33 cellular contexts compared by ENCODE assay signal in the genomic region with DNA sequence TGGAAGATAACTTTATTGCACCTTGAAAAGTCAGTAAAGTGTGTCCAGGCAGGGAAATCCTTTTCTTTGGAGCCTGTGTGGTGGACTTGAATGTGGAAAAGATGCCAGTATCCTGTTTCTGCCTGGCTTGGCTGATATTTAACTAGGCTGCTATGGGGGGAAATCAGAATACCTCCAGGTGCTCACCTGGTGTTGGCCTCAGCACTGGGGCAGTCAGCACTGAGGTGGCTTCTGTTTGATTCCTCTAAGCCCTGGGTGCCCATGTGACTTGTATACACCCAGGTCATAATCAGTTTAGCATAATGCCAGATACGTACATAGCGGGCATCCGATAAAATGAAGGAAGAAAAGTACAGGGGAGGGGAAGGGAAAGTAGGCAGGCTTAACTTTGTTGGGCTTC. TPM values are rescaled to one million over a fixed set of nuclear protein-coding genes. Genes with fewer than 3 reads are reported as not detected.
"Had no signal": no experiment of that assay in that cellular context is flagged by ENCODE, and none has a peak within 500 bp of the region (broad histone marks: within the 10 kb centered on the region; RNA-seq: fewer than 3 reads in every experiment).

No MANE protein-coding gene starts in this region.

- H3K27ac Mint-ChIP-seq: activated CD4-positive, alpha-beta memory T cell treated with anti-CD3 and anti-CD28 coated beads, Interleukin-2, amount 10 ng/mL, durations not matched to agents 7 days and 5 days; activated CD4-positive, alpha-beta T cell treated with anti-CD3 and anti-CD28 coated beads, Interleukin-2, amount 10 ng/mL, durations not matched to agents 7 days and 5 days; activated naive CD4-positive, alpha-beta T cell treated with anti-CD3 and anti-CD28 coated beads, Interleukin-2, amount 50 U/mL, for 24 hours; activated T-cell treated with anti-CD3 and anti-CD28 coated beads, Interleukin-2, amount 50 U/mL, for 24 hours; activated T-helper 2 cell treated with anti-CD3 and anti-CD28 coated beads, Interferon-gamma antibody, Interleukin-2, Interleukin-4, amounts not matched to agents 10 μg/mL and 5 μg/mL and 100 μg/mL, durations not matched to agents 14 hours and 24 hours and 36 hours; naive B cell; stimulated activated naive B cell treated with anti-CD40 and anti-IgM and Interleukin-4, amounts not matched to agents 10 μg/mL and 1 μg/mL and 100 μg/mL, for 72 hours; T-helper 1 cell treated with Interleukin-12 subunit alpha and Interleukin-12 subunit beta and Interleukin-4 antibody, amounts not matched to agents 30 μg/mL and 1 μg/mL, for 36 hours had no signal

- H3K36me3 Mint-ChIP-seq: stimulated activated naive B cell treated with anti-CD40 and anti-IgM and Interleukin-4, amounts not matched to agents 10 μg/mL and 1 μg/mL and 100 μg/mL, for 72 hours had no signal

- H3K36me3 ChIP-seq: prostate gland, thyroid gland had no signal

- H3K27me3 Mint-ChIP-seq: activated CD4-positive, alpha-beta T cell treated with anti-CD3 and anti-CD28 coated beads, Interleukin-2, amount 10 ng/mL, durations not matched to agents 7 days and 5 days; activated naive CD4-positive, alpha-beta T cell treated with anti-CD3 and anti-CD28 coated beads, Interleukin-2, amount 50 U/mL, for 24 hours had no signal

- H3K9me3 Mint-ChIP-seq: activated CD4-positive, alpha-beta memory T cell treated with anti-CD3 and anti-CD28 coated beads, Interleukin-2, amount 10 ng/mL, durations not matched to agents 7 days and 5 days; activated CD4-positive, alpha-beta T cell treated with anti-CD3 and anti-CD28 coated beads, Interleukin-2, amount 10 ng/mL, durations not matched to agents 7 days and 5 days; activated naive CD4-positive, alpha-beta T cell treated with anti-CD3 and anti-CD28 coated beads, Interleukin-2, amount 50 U/mL, for 24 hours; activated T-cell treated with anti-CD3 and anti-CD28 coated beads, Interleukin-2, amount 50 U/mL, for 24 hours; activated T-helper 2 cell treated with anti-CD3 and anti-CD28 coated beads, Interferon-gamma antibody, Interleukin-2, Interleukin-4, amounts not matched to agents 10 μg/mL and 5 μg/mL and 100 μg/mL, durations not matched to agents 14 hours and 24 hours and 36 hours; naive B cell; stimulated activated naive B cell treated with anti-CD40 and anti-IgM and Interleukin-4, amounts not matched to agents 10 μg/mL and 1 μg/mL and 100 μg/mL, for 72 hours; T-helper 1 cell treated with Interleukin-12 subunit alpha and Interleukin-12 subunit beta and Interleukin-4 antibody, amounts not matched to agents 30 μg/mL and 1 μg/mL, for 36 hours had no signal

- FAIRE-seq: colon, endometrium, small intestine had no signal

- H3K4me3 Mint-ChIP-seq: activated CD4-positive, alpha-beta memory T cell treated with anti-CD3 and anti-CD28 coated beads, Interleukin-2, amount 10 ng/mL, durations not matched to agents 7 days and 5 days; activated CD4-positive, alpha-beta T cell treated with anti-CD3 and anti-CD28 coated beads, Interleukin-2, amount 10 ng/mL, durations not matched to agents 7 days and 5 days; activated naive CD4-positive, alpha-beta T cell treated with anti-CD3 and anti-CD28 coated beads, Interleukin-2, amount 50 U/mL, for 24 hours; activated T-cell treated with anti-CD3 and anti-CD28 coated beads, Interleukin-2, amount 50 U/mL, for 24 hours; naive B cell; stimulated activated naive B cell treated with anti-CD40 and anti-IgM and Interleukin-4, amounts not matched to agents 10 μg/mL and 1 μg/mL and 100 μg/mL, for 72 hours; T-helper 1 cell treated with Interleukin-12 subunit alpha and Interleukin-12 subunit beta and Interleukin-4 antibody, amounts not matched to agents 30 μg/mL and 1 μg/mL, for 36 hours had no signal

- H3K9me3 ChIP-seq: esophagus squamous epithelium, heart right ventricle, prostate gland, sigmoid colon, stomach, thyroid gland, upper lobe of left lung had no signal

- H3K4me1 ChIP-seq: prostate gland had no signal

- H3K27me3 ChIP-seq: esophagus squamous epithelium, sigmoid colon, stomach, thyroid gland, upper lobe of left lung had no signal

- H3K4me3 ChIP-seq: esophagus squamous epithelium, heart right ventricle, prostate gland, sigmoid colon, stomach, thyroid gland, upper lobe of left lung had no signal

- DNase-seq: activated CD4-positive, alpha-beta memory T cell treated with anti-CD3 and anti-CD28 coated beads, Interleukin-2, amount 10 ng/mL, durations not matched to agents 7 days and 5 days; activated CD4-positive, alpha-beta T cell treated with anti-CD3 and anti-CD28 coated beads for 1 hour; activated CD4-positive, alpha-beta T cell treated with anti-CD3 and anti-CD28 coated beads, Interleukin-2, amount 10 ng/mL, durations not matched to agents 7 days and 5 days; activated CD8-positive, alpha-beta memory T cell treated with anti-CD3 and anti-CD28 coated beads, Interleukin-2, amount 50 U/mL, for 48 hours; activated T-cell treated with anti-CD3 and anti-CD28 coated beads, Interleukin-2, amount 50 U/mL, for 24 hours; dermis blood vessel endothelial cell; effector CD4-positive, alpha-beta T cell; esophagus squamous epithelium; foreskin melanocyte; heart right ventricle; kidney glomerular epithelial cell; mammary epithelial cell; naive B cell; sigmoid colon; small intestine; stimulated activated CD4-positive, alpha-beta T cell treated with anti-CD3 and anti-CD28 coated beads, Interleukin-1b, Interleukin-23, amount 100 ng/mL, for 48 hours; stimulated activated CD4-positive, alpha-beta T cell treated with anti-CD3 and anti-CD28 coated beads, Interleukin-4, amount 100 ng/mL, for 4 hours; stimulated activated CD8-positive, alpha-beta memory T cell treated with anti-CD3 and anti-CD28 coated beads, Interleukin-4, amount 100 ng/mL, for 48 hours; stimulated activated naive B cell treated with anti-CD40 and anti-IgM and Interleukin-4, amounts not matched to agents 10 μg/mL and 1 μg/mL and 100 μg/mL, for 72 hours; stomach; SW 1271; T-helper 9 cell; thyroid gland; upper lobe of left lung; WERI-Rb-1 had no signal

- H3K27ac ChIP-seq: epithelial cell of prostate, esophagus squamous epithelium, heart right ventricle, prostate gland, sigmoid colon, stomach, thyroid gland, upper lobe of left lung, WERI-Rb-1 had no signal

- ATAC-seq: heart right ventricle; stimulated activated naive B cell treated with anti-CD40 and anti-IgM and Interleukin-4, amounts not matched to agents 10 μg/mL and 1 μg/mL and 100 μg/mL, for 72 hours had no signal

RNA-seq across cellular contexts. Expression of a gene that starts 49.7 kb away (rescaled TPM):
- total RNA-seq: activated CD4-positive, alpha-beta memory T cell treated with anti-CD3 and anti-CD28 coated beads, Interleukin-2, amount 10 ng/mL, durations not matched to agents 7 days and 5 days; activated CD4-positive, alpha-beta T cell treated with anti-CD3 and anti-CD28 coated beads, Interleukin-2, amount 10 ng/mL, durations not matched to agents 7 days and 5 days; activated T-helper 2 cell treated with anti-CD3 and anti-CD28 coated beads, Interferon-gamma antibody, Interleukin-2, Interleukin-4, amounts not matched to agents 10 μg/mL and 5 μg/mL and 100 μg/mL, durations not matched to agents 14 hours and 24 hours and 36 hours; dermis blood vessel endothelial cell; glomerular endothelial cell; mammary epithelial cell had no signal
- polyA plus RNA-seq: mammary epithelial cell had no signal
